ENCODE assay signal across 14 cellular contexts in the genomic region with DNA sequence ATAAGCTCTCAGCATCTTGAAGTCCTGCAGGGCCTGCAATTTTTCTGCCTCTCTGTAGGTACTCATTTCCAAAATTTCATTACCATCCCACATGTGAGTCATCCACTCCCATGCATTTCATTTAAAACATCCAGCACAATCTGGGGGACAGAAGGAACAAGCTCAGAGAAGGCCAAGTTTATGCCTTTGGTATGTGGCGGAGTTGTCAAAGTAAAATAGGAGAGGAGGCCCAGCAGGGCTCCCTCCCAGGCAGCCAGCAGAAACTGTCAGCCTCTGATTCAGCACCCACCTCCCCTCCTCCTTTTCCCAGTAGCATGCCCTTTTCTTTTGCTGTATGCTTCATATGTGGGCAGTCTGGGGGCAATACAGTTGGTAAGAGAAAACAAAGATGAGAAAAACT.
DNase-seq lines count a peak whose midpoint lies in the region; ATAC-seq and TF ChIP-seq lines count a peak whose summit lies in the region.
"Had no signal": no experiment of that assay in that cellular context is flagged by ENCODE, and none has a peak within 500 bp of the region (broad histone marks: within the 10 kb centered on the region; RNA-seq: fewer than 3 reads in every experiment).

No MANE protein-coding gene starts in this region.

- H3K36me3 Mint-ChIP-seq in chondrocyte (ENCODE audit: low read depth) = no peaks in the 10 kb centered on the region
- H3K36me3 Mint-ChIP-seq in activated CD4-positive, alpha-beta memory T cell treated with anti-CD3 and anti-CD28 coated beads, Interleukin-2, amount 10 ng/mL, durations not matched to agents 7 days and 5 days (ENCODE audit: low read depth) = no peaks in the 10 kb centered on the region

- no peaks in the 10 kb centered on the region for H3K9me3 ChIP-seq in mesodermal cell (ENCODE audit: control insufficient read depth, low read length)
- H3K9me3 ChIP-seq: adrenal gland, thyroid gland had no signal

- TF ChIP-seq CTCF in AG04449 (IDR thresholded peaks at IDR 0.05; ENCODE audit: insufficient read depth, low read length, missing control alignments) (no peak), chondrocyte (IDR thresholded peaks at IDR 0.05) (peak; percentile 25)

- peaks cover 28% of the 10 kb centered on the region for H3K4me1 Mint-ChIP-seq in chondrocyte (ENCODE audit: low read depth)
- no peaks in the 10 kb centered on the region for H3K4me1 Mint-ChIP-seq in activated CD4-positive, alpha-beta memory T cell treated with anti-CD3 and anti-CD28 coated beads, Interleukin-2, amount 10 ng/mL, durations not matched to agents 7 days and 5 days

- CTCF ChIA-PET in AG04449 (lab: Yijun Ruan, JAX) = interaction anchor here (0.9 to 1.4 kb wide), 2 partner anchors 12 to 14 kb away, joined by 3 to 5 read pairs; no protein-coding TSS in a partner anchor
- CTCF ChIA-PET in activated CD4-positive, alpha-beta memory T cell treated with anti-CD3 and anti-CD28 coated beads, Interleukin-2, amount 10 ng/mL, durations not matched to agents 7 days and 5 days (lab: Charles Lee) = no interaction called here

- peak overlapping the region; percentile 77 for H3K27ac Mint-ChIP-seq in chondrocyte (ENCODE audit: unreplicated experiment)
- no peak overlapping the region for H3K27ac Mint-ChIP-seq in activated CD4-positive, alpha-beta memory T cell treated with anti-CD3 and anti-CD28 coated beads, Interleukin-2, amount 10 ng/mL, durations not matched to agents 7 days and 5 days

- DNase-seq in AG04449 (ENCODE audit: low read depth, low spot score) = peak; percentile 64
- peak; percentile 28 for DNase-seq in HS-5 (ENCODE audit: low read depth)
- no peak for DNase-seq in chondrocyte (ENCODE audit: low spot score)
- DNase-seq in NCI-H1048 (lab: John Stamatoyannopoulos, UW) = no peak
- no peak for DNase-seq in activated CD4-positive, alpha-beta memory T cell treated with anti-CD3 and anti-CD28 coated beads, Interleukin-2, amount 10 ng/mL, durations not matched to agents 7 days and 5 days
- no peak for DNase-seq in NCI-H146 (lab: John Stamatoyannopoulos, UW)
- DNase-seq: adrenal gland; effector memory CD4-positive, alpha-beta T cell; left colon; NCI-H2171 had no signal

- no peaks in the 10 kb centered on the region for H3K9me3 Mint-ChIP-seq in chondrocyte (ENCODE audit: low read depth)
- no peaks in the 10 kb centered on the region for H3K9me3 Mint-ChIP-seq in activated CD4-positive, alpha-beta memory T cell treated with anti-CD3 and anti-CD28 coated beads, Interleukin-2, amount 10 ng/mL, durations not matched to agents 7 days and 5 days
- H3K9me3 Mint-ChIP-seq: neural crest cell had no signal

- no peak overlapping the region for H3K4me3 Mint-ChIP-seq in chondrocyte (ENCODE audit: unreplicated experiment)
- H3K4me3 Mint-ChIP-seq in activated CD4-positive, alpha-beta memory T cell treated with anti-CD3 and anti-CD28 coated beads, Interleukin-2, amount 10 ng/mL, durations not matched to agents 7 days and 5 days = no peak overlapping the region
- H3K4me3 Mint-ChIP-seq: neural crest cell had no signal

- H3K4me1 ChIP-seq in mesodermal cell (ENCODE audit: control insufficient read depth, insufficient read depth, low read length, poor library complexity, severe bottlenecking) = peaks cover 25% of the 10 kb centered on the region
- H3K4me1 ChIP-seq: adrenal gland had no signal

- no peak for ATAC-seq in HG02938 (IDR thresholded peaks at IDR 0.05; ENCODE audit: unreplicated experiment)
- ATAC-seq: left colon had no signal

- peak overlapping the region; percentile 16 for H3K27ac ChIP-seq in mesodermal cell (ENCODE audit: low read depth, low read length, severe bottlenecking)
- H3K27ac ChIP-seq: adrenal gland, thyroid gland had no signal

- H3K27me3 Mint-ChIP-seq in chondrocyte (ENCODE audit: low read depth) = no peaks in the 10 kb centered on the region
- H3K27me3 Mint-ChIP-seq in activated CD4-positive, alpha-beta memory T cell treated with anti-CD3 and anti-CD28 coated beads, Interleukin-2, amount 10 ng/mL, durations not matched to agents 7 days and 5 days = peaks cover 9% of the 10 kb centered on the region

- no peaks in the 10 kb centered on the region for H3K36me3 ChIP-seq in mesodermal cell (ENCODE audit: control insufficient read depth, insufficient read depth, low read length)
- H3K36me3 ChIP-seq: adrenal gland, thyroid gland had no signal

- no CpG with 5 or more reads among the region's 1 CpG for WGBS in mesodermal cell (ENCODE audit: insufficient coverage in 2 of 2), 2 experiments

- POLR2A ChIA-PET in AG04449 (lab: Yijun Ruan, JAX) = no interaction called here
- POLR2A ChIA-PET in activated CD4-positive, alpha-beta memory T cell treated with anti-CD3 and anti-CD28 coated beads, Interleukin-2, amount 10 ng/mL, durations not matched to agents 7 days and 5 days (lab: Charles Lee) = no interaction called here

- H3K4me3 ChIP-seq in AG04449 (ENCODE audit: low read depth, low read length) (no peak overlapping the region), mesodermal cell (ENCODE audit: extremely low read depth, insufficient read depth, low read length, poor library complexity, severe bottlenecking) (no peak overlapping the region)
- H3K4me3 ChIP-seq: adrenal gland, thyroid gland had no signal

Comparison
In these comparisons a context has a peak if more than half of its experiments do, and no peak if none do; other contexts are left out.
1. DNase-seq: peak in AG04449 (single experiment) and HS-5 (single experiment); none in chondrocyte (single experiment), NCI-H1048 (single experiment), activated CD4-positive, alpha-beta memory T cell treated with anti-CD3 and anti-CD28 coated beads, Interleukin-2, amount 10 ng/mL, durations not matched to agents 7 days and 5 days (single experiment) and NCI-H146 (single experiment).